8 cellular contexts compared by ENCODE assay signal in genomic region chr2:6877402-6878305, GRCh38. TPM values are rescaled to one million over a fixed set of nuclear protein-coding genes. Genes with fewer than 3 reads are reported as not detected.
DNase-seq lines count a peak whose midpoint lies in the region; ATAC-seq and TF ChIP-seq lines count a peak whose summit lies in the region.

Gene RSAD2, plus strand, starts transcription at chr2:6877777. Its CDS starts 24 bp downstream, at chr2:6877801.

- no peaks in the 10 kb centered on the region for H3K9me3 Mint-ChIP-seq in central memory CD8-positive, alpha-beta T cell

- H3K27me3 ChIP-seq in RWPE2 (ENCODE audit: insufficient read depth, poor library complexity, severe bottlenecking) (no peaks in the 10 kb centered on the region), mononuclear cell (ENCODE audit: insufficient read depth, low read length) (no peaks in the 10 kb centered on the region), SJCRH30 (no peaks in the 10 kb centered on the region)

- H3K9me3 ChIP-seq in RWPE2 (ENCODE audit: severe bottlenecking), result no peaks in the 10 kb centered on the region
- no peaks in the 10 kb centered on the region for H3K9me3 ChIP-seq in mononuclear cell (ENCODE audit: low read depth, low read length)
- peaks cover 12% of the 10 kb centered on the region for H3K9me3 ChIP-seq in SJCRH30 (replicated peaks)

- TF ChIP-seq CTCF in RWPE2 (IDR thresholded peaks at IDR 0.05; ENCODE audit: poor library complexity, severe bottlenecking), result no peak

- H3K27ac ChIP-seq in RWPE2 (ENCODE audit: poor library complexity, severe bottlenecking) (no peak within 1 kb of the TSS), SJCRH30 (no peak within 1 kb of the TSS)

- ATAC-seq in GM19455 (IDR thresholded peaks at IDR 0.05; ENCODE audit: unreplicated experiment) (peak; percentile 88), HG03571 (IDR thresholded peaks at IDR 0.05; ENCODE audit: unreplicated experiment) (peak; percentile 67), RWPE2 (ENCODE audit: low read depth) (peak; percentile 76)
- ATAC-seq in central memory CD8-positive, alpha-beta T cell (replicated peaks; ENCODE audit: extremely low read depth, poor library complexity, severe bottlenecking), result peak; percentile 86

- DNase-seq in DMS53 (lab: John Stamatoyannopoulos, UW) (peak; percentile 70), RWPE2 (ENCODE audit: low spot score) (no peak), NCI-H128 (lab: John Stamatoyannopoulos, UW; ENCODE audit: unreplicated experiment) (no peak), SJCRH30 (no peak)
- peak in 1 of 2 donors; percentile 13 for DNase-seq in central memory CD8-positive, alpha-beta T cell (ENCODE audit: low spot score in 2 of 2)

- peak within 1 kb of the TSS; percentile 85 for H3K4me3 Mint-ChIP-seq in central memory CD8-positive, alpha-beta T cell

- H3K27ac Mint-ChIP-seq in central memory CD8-positive, alpha-beta T cell (ENCODE audit: low read depth), result peak within 1 kb of the TSS; percentile 82

- H3K36me3 Mint-ChIP-seq in central memory CD8-positive, alpha-beta T cell (ENCODE audit: insufficient read depth), result no peaks in the 10 kb centered on the region

- H3K27me3 Mint-ChIP-seq in central memory CD8-positive, alpha-beta T cell, result no peaks in the 10 kb centered on the region

- H3K4me3 ChIP-seq in RWPE2 (ENCODE audit: severe bottlenecking) (no peak within 1 kb of the TSS), mononuclear cell (ENCODE audit: low read length) (peak within 1 kb of the TSS; percentile 46), SJCRH30 (no peak within 1 kb of the TSS)

- H3K36me3 ChIP-seq in RWPE2 (ENCODE audit: low read depth) (no peaks in the 10 kb centered on the region), SJCRH30 (no peaks in the 10 kb centered on the region)

- H3K4me1 Mint-ChIP-seq in central memory CD8-positive, alpha-beta T cell, result peaks cover 36% of the 10 kb centered on the region

- no peaks in the 10 kb centered on the region for H3K4me1 ChIP-seq in RWPE2 (ENCODE audit: insufficient read depth, poor library complexity, severe bottlenecking)
- H3K4me1 ChIP-seq in mononuclear cell (ENCODE audit: insufficient read depth, low read length), result peaks cover 53% of the 10 kb centered on the region
- H3K4me1 ChIP-seq in SJCRH30, result no peaks in the 10 kb centered on the region

RNA-seq across cellular contexts. Expression of gene RSAD2, which starts in this region (rescaled TPM):
- total RNA-seq in mononuclear cell, result 6.8 TPM
- total RNA-seq in SJCRH30 (2014; rRNA removed; shearing (Covaris generic)), result not detected in 2 replicates
